14 cellular contexts compared by ENCODE assay signal in the genomic region with DNA sequence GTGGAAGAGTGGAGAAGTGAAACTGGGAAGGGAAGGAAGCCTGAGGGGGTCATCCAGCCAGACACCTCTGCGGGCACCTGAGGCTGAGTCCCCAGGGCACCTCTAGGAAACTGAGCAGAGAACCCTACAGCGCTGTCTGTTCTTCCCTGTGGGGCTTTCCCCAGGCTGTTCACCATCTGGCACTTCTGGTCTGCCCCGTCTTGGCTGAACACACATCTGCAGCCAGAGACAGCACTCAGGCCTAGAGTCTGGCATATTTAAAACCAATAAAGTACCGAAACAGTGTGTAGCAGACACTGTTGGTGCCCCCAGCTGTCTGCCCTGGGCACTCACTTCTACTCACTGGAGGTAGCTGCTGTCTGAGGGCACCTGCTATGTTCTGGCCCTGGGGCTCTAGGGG. TPM values are rescaled to one million over a fixed set of nuclear protein-coding genes. Genes with fewer than 3 reads are reported as not detected.
DNase-seq lines count a peak whose midpoint lies in the region; ATAC-seq, FAIRE-seq and TF ChIP-seq lines count a peak whose summit lies in the region.
"Had no signal": no experiment of that assay in that cellular context is flagged by ENCODE, and none has a peak within 500 bp of the region (broad histone marks: within the 10 kb centered on the region; RNA-seq: fewer than 3 reads in every experiment).

No MANE protein-coding gene starts in this region.

- WGBS in testis, 2 donors, result 91 to 97% methylated on average over 3 to 4 of the region's 4 CpGs

- H3K36me3 ChIP-seq in WERI-Rb-1 (no peaks in the 10 kb centered on the region), testis (ENCODE audit: low read depth, missing control alignments) (no peaks in the 10 kb centered on the region), A673 (ENCODE audit: insufficient read depth, low read length, poor library complexity, severe bottlenecking) (no peaks in the 10 kb centered on the region)
- H3K36me3 ChIP-seq: thyroid gland had no signal

- TF ChIP-seq CTCF in WERI-Rb-1 (IDR thresholded peaks at IDR 0.05; ENCODE audit: low read depth, low read length) (no peak), testis (IDR thresholded peaks at IDR 0.05) (no peak), A673 (conservative IDR thresholded peaks at IDR 0.05; ENCODE audit: low read depth, low read length) (no peak)

- H3K9me3 ChIP-seq in WERI-Rb-1 (ENCODE audit: severe bottlenecking) (peaks cover 8% of the 10 kb centered on the region), testis (no peaks in the 10 kb centered on the region), A673 (ENCODE audit: low read depth, low read length, poor library complexity, severe bottlenecking) (peaks cover 7% of the 10 kb centered on the region)
- H3K9me3 ChIP-seq: thyroid gland had no signal

- intact Hi-C loops in testis (cut with DNase I; ENCODE audit: low total_unique reads), result no loop called here
- intact Hi-C loops in A673 (cut with micrococcal nuclease; ENCODE audit: unreplicated experiment), result no loop called here

- no peak for TF ChIP-seq POLR2A in GM12892 (IDR thresholded peaks at IDR 0.05; ENCODE audit: low read depth, low read length)
- no peak for TF ChIP-seq POLR2A in testis (IDR thresholded peaks at IDR 0.05)

- H3K4me3 ChIP-seq in WERI-Rb-1 (ENCODE audit: low read depth, low read length) (no peak overlapping the region), testis (no peak overlapping the region), A673 (ENCODE audit: low read depth, low read length, poor library complexity, severe bottlenecking) (no peak overlapping the region)
- H3K4me3 ChIP-seq: thyroid gland had no signal

- CTCF ChIA-PET in A673 (lab: Charles Lee), result no interaction called here

- BruUV-seq in A673 (replicated peaks; lab: Mats Ljungman, UMichigan), result no TSS peak

- peak; percentile 54 for FAIRE-seq in GM12892 (lab: Jason Lieb, UNC)

- DNase-seq in GM12892 (ENCODE audit: insufficient read length) (no peak), WERI-Rb-1 (peak; percentile 40), testis (no peak), OCI-M1 (lab: John Stamatoyannopoulos, UW) (no peak), A673 (ENCODE audit: low spot score) (no peak), ACHN (no peak)
- DNase-seq: activated CD8-positive, alpha-beta memory T cell treated with anti-CD3 and anti-CD28 coated beads for 24 hours; COR-L47; H9; mesendoderm; NCI-H1092 treated with DMSO at 0.1 percent for 48 hours; thyroid gland had no signal

- H3K27me3 ChIP-seq in WERI-Rb-1 (ENCODE audit: insufficient read depth, low read depth, severe bottlenecking), result no peaks in the 10 kb centered on the region
- no peaks in the 10 kb centered on the region for H3K27me3 ChIP-seq in testis
- no peaks in the 10 kb centered on the region for H3K27me3 ChIP-seq in A673 (replicated peaks; ENCODE audit: insufficient read depth, low read depth, low read length, poor library complexity)
- H3K27me3 ChIP-seq: thyroid gland had no signal

- ATAC-seq in GM21390 (IDR thresholded peaks at IDR 0.05; ENCODE audit: unreplicated experiment) (peak; percentile 89), HG03103 (IDR thresholded peaks at IDR 0.05; ENCODE audit: low read depth, unreplicated experiment) (peak; percentile 60)

- H3K4me1 ChIP-seq in testis (no peaks in the 10 kb centered on the region), A673 (ENCODE audit: insufficient read depth, low read length, poor library complexity, severe bottlenecking) (no peaks in the 10 kb centered on the region)
- H3K4me1 ChIP-seq: thyroid gland had no signal

- H3K27ac ChIP-seq in WERI-Rb-1 (peak overlapping the region; percentile 46), testis (no peak overlapping the region), A673 (ENCODE audit: low read depth, low read length, poor library complexity, severe bottlenecking) (no peak overlapping the region)
- H3K27ac ChIP-seq: thyroid gland had no signal

- POLR2A ChIA-PET in A673 (lab: Charles Lee; ENCODE audit: low non-redundant PET), result no interaction called here

- in situ Hi-C loops in ACHN (cut with HindIII; ENCODE audit: low pct_ligation_motif_present, low pct_unique_long_range_greater_than_20kb, low sequenced_read_pairs), result no loop called here

RNA-seq across cellular contexts. Expression of a gene that starts 9.4 kb away (rescaled TPM):
- 17.0 TPM for polyA plus RNA-seq in GM12892 (2012; ENCODE audit: missing spikeins)
- total RNA-seq in testis (10 to 100 TPM; 52.6 to 57.0 TPM), A673 (2021) (23.5 and 26.1 TPM in 2 replicates)
- polyA plus RNA-seq in testis (ENCODE audit: insufficient read depth, low read depth, low replicate concordance), result 47.8 TPM
